ENCODE assay signal across 12 cellular contexts in genomic region chr2:103860016-103860415, GRCh38.
"Had no signal": no experiment of that assay in that cellular context is flagged by ENCODE, and none has a peak within 500 bp of the region (broad histone marks: within the 10 kb centered on the region; RNA-seq: fewer than 3 reads in every experiment).

No MANE protein-coding gene starts in this region.

- H3K27ac ChIP-seq: esophagus muscularis mucosa had no signal

- ATAC-seq: activated CD8-positive, alpha-beta T cell treated with anti-CD3 and anti-CD28 coated beads for 36 hours; activated T-cell treated with anti-CD3 and anti-CD28 coated beads, Interleukin-2, amount 50 U/mL, for 72 hours had no signal

- H3K9me3 Mint-ChIP-seq: nephron progenitor cell had no signal

- H3K4me3 Mint-ChIP-seq: activated CD8-positive, alpha-beta T cell treated with anti-CD3 and anti-CD28 coated beads for 36 hours; activated T-cell treated with anti-CD3 and anti-CD28 coated beads, Interleukin-2, amount 50 U/mL, for 72 hours; nephron progenitor cell had no signal

- H3K4me3 ChIP-seq: esophagus muscularis mucosa had no signal

- H3K4me1 ChIP-seq: esophagus muscularis mucosa had no signal

- H3K27me3 ChIP-seq: esophagus muscularis mucosa had no signal

- DNase-seq: activated CD4-positive, alpha-beta T cell treated with anti-CD3 and anti-CD28 coated beads for 4 hours; activated CD8-positive, alpha-beta memory T cell treated with anti-CD3 and anti-CD28 coated beads, Interleukin-2, amount 50 U/mL, for 4 hours; activated CD8-positive, alpha-beta T cell treated with anti-CD3 and anti-CD28 coated beads for 36 hours; activated naive CD4-positive, alpha-beta T cell; activated T-cell treated with anti-CD3 and anti-CD28 coated beads, Interleukin-2, amount 50 U/mL, for 72 hours; aorta; glutamatergic neuron; nephron progenitor cell; stimulated activated CD4-positive, alpha-beta T cell treated with anti-CD3 and anti-CD28 coated beads, Interleukin-2, amount 100 ng/mL, for 48 hours; stimulated activated naive CD4-positive, alpha-beta T cell treated with Interleukin-2 at 50 U/mL for 16 hours; trophoblast cell had no signal

- H3K27me3 Mint-ChIP-seq: activated CD8-positive, alpha-beta T cell treated with anti-CD3 and anti-CD28 coated beads for 36 hours had no signal

- H3K36me3 ChIP-seq: esophagus muscularis mucosa had no signal

- H3K27ac Mint-ChIP-seq: activated CD8-positive, alpha-beta T cell treated with anti-CD3 and anti-CD28 coated beads for 36 hours; activated T-cell treated with anti-CD3 and anti-CD28 coated beads, Interleukin-2, amount 50 U/mL, for 72 hours; nephron progenitor cell had no signal

- H3K9me3 ChIP-seq: esophagus muscularis mucosa had no signal

- H3K4me1 Mint-ChIP-seq: nephron progenitor cell had no signal
